In the genomic region with DNA sequence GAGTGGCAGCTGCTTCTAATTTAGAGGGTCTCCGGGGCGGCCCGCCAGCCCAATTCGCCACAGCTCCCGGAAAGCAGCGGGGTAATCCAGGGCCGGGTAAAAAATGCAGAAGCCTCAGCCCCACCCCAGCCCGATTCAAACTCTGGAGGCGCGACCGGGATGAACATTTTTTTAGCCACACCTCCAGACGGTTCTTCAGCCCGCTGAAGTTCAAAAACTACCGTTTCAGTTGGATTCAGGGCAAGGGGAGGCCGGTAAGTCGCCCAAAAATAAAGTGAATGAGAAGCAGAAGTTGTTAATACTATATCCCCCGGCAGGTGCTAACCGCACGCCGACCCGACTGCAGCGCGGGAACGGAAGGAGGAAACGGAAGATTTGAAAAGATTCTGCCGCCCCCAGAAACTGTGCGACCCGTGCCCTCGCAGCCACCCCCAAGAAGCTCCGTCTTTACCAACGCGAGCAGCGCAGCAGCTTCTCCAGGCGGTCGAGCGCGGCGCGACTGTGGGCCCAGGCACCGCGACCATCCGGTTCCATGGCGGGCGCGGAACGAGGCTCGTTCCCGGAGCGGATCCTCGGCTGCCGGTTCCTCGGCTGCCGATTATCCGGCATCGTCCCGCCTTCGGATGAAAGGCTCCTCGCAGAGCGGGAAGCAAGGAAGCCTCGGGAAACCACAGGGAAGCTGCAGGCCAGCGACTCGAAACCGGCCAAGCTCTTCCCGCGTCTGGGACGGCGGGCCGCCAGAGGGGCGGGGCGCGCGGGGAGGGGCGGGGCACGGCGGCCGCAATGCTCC, we compare ENCODE assay signal across 8 cellular contexts. TPM values are rescaled to one million over a fixed set of nuclear protein-coding genes. Genes with fewer than 3 reads are reported as not detected.
A peak's percentile ranks its signal among the peaks of the same experiment; 100 is the strongest.
DNase-seq lines count a peak whose midpoint lies in the region; ATAC-seq, FAIRE-seq and TF ChIP-seq lines count a peak whose summit lies in the region.

Gene BARD1, minus strand, starts transcription at position 723 of the 790 bp plus-strand sequence. Its CDS starts 114 bp downstream, at position 609.

- peak within 1 kb of the TSS; percentile 91 for H3K27ac Mint-ChIP-seq in T-helper 17 cell

- H3K27me3 ChIP-seq in brain microvascular endothelial cell (replicated peaks), result no peaks in the 10 kb centered on the region
- H3K27me3 ChIP-seq in small intestine (ENCODE audit: control insufficient read depth in 2 of 2, insufficient read depth in 2 of 2, low read length in 2 of 2), result peaks cover 0 to 4% of the 10 kb centered on the region in 2 donors

- TF ChIP-seq POLR2A in H54 (IDR thresholded peaks at IDR 0.05; ENCODE audit: low read depth, low read length), result peak; percentile 69

- H3K27me3 Mint-ChIP-seq in T-helper 17 cell, result peaks cover 13% of the 10 kb centered on the region

- H3K4me3 ChIP-seq in LNCaP clone FGC (ENCODE audit: low read depth, low read length), result peak within 1 kb of the TSS; percentile 86
- peak within 1 kb of the TSS; percentile 93 for H3K4me3 ChIP-seq in brain microvascular endothelial cell (ENCODE audit: low read depth, low read length)
- peak within 1 kb of the TSS; percentile 88 for H3K4me3 ChIP-seq in iPS-18c (ENCODE audit: insufficient read depth, low read depth, low read length)
- peak within 1 kb of the TSS; percentile 71 to 88 for H3K4me3 ChIP-seq in small intestine (ENCODE audit: low read depth in 1 of 2, low read length in 2 of 2)

- H3K4me1 Mint-ChIP-seq in T-helper 17 cell, result peaks cover 22% of the 10 kb centered on the region

- ATAC-seq in T-helper 17 cell, result peak; percentile 48

- peak within 1 kb of the TSS; percentile 78 for H3K27ac ChIP-seq in brain microvascular endothelial cell
- peak within 1 kb of the TSS; percentile 81 to 90 for H3K27ac ChIP-seq in small intestine (ENCODE audit: low read depth in 1 of 2, low read length in 1 of 2)

- no peaks in the 10 kb centered on the region for H3K4me1 ChIP-seq in small intestine (ENCODE audit: control insufficient read depth in 2 of 2, insufficient read depth in 1 of 2, low read depth in 1 of 2, low read length in 1 of 2)

- FAIRE-seq in H54 (lab: Jason Lieb, UNC), result no peak
- FAIRE-seq in small intestine (lab: Jason Lieb, UNC), result no peak

- H3K36me3 Mint-ChIP-seq in T-helper 17 cell (ENCODE audit: low read depth), result no peaks in the 10 kb centered on the region

- no peaks in the 10 kb centered on the region for H3K9me3 ChIP-seq in T-helper 17 cell (ENCODE audit: control insufficient read depth, low read length, poor library complexity, severe bottlenecking)
- H3K9me3 ChIP-seq in iPS-18c (ENCODE audit: control insufficient read depth, insufficient read depth, low read length), result no peaks in the 10 kb centered on the region
- H3K9me3 ChIP-seq in small intestine (ENCODE audit: control insufficient read depth, low read depth), result no peaks in the 10 kb centered on the region

- peak; percentile 44 for DNase-seq in GM10266 (ENCODE audit: extremely low spot score)
- peak; percentile 30 for DNase-seq in H54 (ENCODE audit: insufficient read length, low spot score)
- no peak for DNase-seq in LNCaP clone FGC (ENCODE audit: low read depth)
- DNase-seq in T-helper 17 cell, result peak; percentile 26 to 53 (median 49)
- DNase-seq in brain microvascular endothelial cell, result peak; percentile 58
- peak; percentile 58 for DNase-seq in small intestine
- DNase-seq in NCI-H2107 (lab: John Stamatoyannopoulos, UW), result no peak

- TF ChIP-seq CTCF in GM10266 (IDR thresholded peaks at IDR 0.05; ENCODE audit: control insufficient read depth, insufficient read depth, low read depth, missing control alignments) (no peak), LNCaP clone FGC (IDR thresholded peaks at IDR 0.05; ENCODE audit: control insufficient read depth, extremely low read depth, insufficient read depth) (no peak), brain microvascular endothelial cell (IDR thresholded peaks at IDR 0.05; ENCODE audit: low read depth, low read length, missing control alignments) (no peak)

- no peaks in the 10 kb centered on the region for H3K36me3 ChIP-seq in brain microvascular endothelial cell (replicated peaks)
- H3K36me3 ChIP-seq in small intestine (ENCODE audit: control insufficient read depth in 2 of 2, insufficient read depth in 2 of 2, low read length in 2 of 2), result no peaks in the 10 kb centered on the region

- WGBS in small intestine, 3 donors, result 0% methylated on average over 53 to 76 of the region's 76 CpGs

- in situ Hi-C loops in brain microvascular endothelial cell (cut with HindIII; ENCODE audit: low pct_ligation_motif_present, low sequenced_read_pairs), result no loop called here

- peak within 1 kb of the TSS; percentile 98 for H3K4me3 Mint-ChIP-seq in T-helper 17 cell

RNA-seq across cellular contexts. Expression of gene BARD1, which starts in this region (rescaled TPM):
- 10 to 100 TPM in 1 of 2 donors, 1 to 10 TPM in 1; 5.5 to 11.1 TPM for total RNA-seq in T-helper 17 cell
- 1 to 10 TPM in 2 of 3 donors, under 1 TPM in 1; 0.81 to 2.9 (median 1.3) TPM for polyA plus RNA-seq in small intestine

Comparison
In these comparisons a context has a peak if more than half of its experiments do, and no peak if none do; other contexts are left out.
1. DNase-seq: peak in GM10266 (single experiment), H54 (single experiment), T-helper 17 cell (3 of 3), brain microvascular endothelial cell (single experiment) and small intestine (single experiment); none in LNCaP clone FGC (single experiment) and NCI-H2107 (single experiment).
2. Peak in every context shown above with its lines, with median percentiles within 50 percentile points of each other: H3K4me3 ChIP-seq.